Comparison of ENCODE assay signal across 29 cellular contexts in genomic region chr18:35522130-35522959, GRCh38. TPM values are rescaled to one million over a fixed set of nuclear protein-coding genes. Genes with fewer than 3 reads are reported as not detected.
DNase-seq lines count a peak whose midpoint lies in the region; ATAC-seq, FAIRE-seq and TF ChIP-seq lines count a peak whose summit lies in the region.
"Had no signal": no experiment of that assay in that cellular context is flagged by ENCODE, and none has a peak within 500 bp of the region (broad histone marks: within the 10 kb centered on the region; RNA-seq: fewer than 3 reads in every experiment).

No MANE protein-coding gene starts in this region.

- WGBS in H1 (ENCODE audit: extremely low coverage in 1 of 2, insufficient coverage in 1 of 2, insufficient read length in 1 of 2, insufficient replicate concordance in 2 of 2, low coverage in 1 of 2, low lambda C conversion rate in 2 of 2, missing lambda C conversion rate in 1 of 2), 2 experiments: 93% methylated on average over 2 of the region's 2 CpGs; no CpG with 5 or more reads in 1 of the 2 experiments
- 83 to 92% methylated on average over 2 of the region's 2 CpGs for WGBS in esophagus squamous epithelium, 2 donors

- H2BK120ac ChIP-seq in H1 (replicated peaks; ENCODE audit: low read depth, low read length): no peak overlapping the region

- no peak overlapping the region for H2AFZ ChIP-seq in H1 (ENCODE audit: low read length)

- no peak overlapping the region for H2BK15ac ChIP-seq in H1 (ENCODE audit: low read length)

- no peak for TF ChIP-seq CTCF in left ventricle myocardium inferior (IDR thresholded peaks at IDR 0.05; ENCODE audit: borderline replicate concordance)
- TF ChIP-seq CTCF in H1 (IDR thresholded peaks at IDR 0.05; ENCODE audit: control extremely low read depth in 1 of 3, insufficient read depth in 1 of 3, low read depth in 1 of 3, low read length in 3 of 3): no peak
- no peak for TF ChIP-seq CTCF in gastrocnemius medialis (IDR thresholded peaks at IDR 0.05 in 4 of 5, conservative IDR thresholded peaks at IDR 0.05 in 1 of 5)
- TF ChIP-seq CTCF in esophagus squamous epithelium (IDR thresholded peaks at IDR 0.05): no peak

- no peak overlapping the region for H2BK20ac ChIP-seq in H1 (ENCODE audit: low read length)

- no peak overlapping the region for H2BK5ac ChIP-seq in H1 (ENCODE audit: low read depth, low read length)

- H3K4ac ChIP-seq in H1 (replicated peaks; ENCODE audit: insufficient read length, low read depth, low read length): no peak overlapping the region

- peak overlapping the region; percentile 73 for H3K27ac ChIP-seq in left ventricle myocardium inferior (replicated peaks)
- H3K27ac ChIP-seq in H1 (ENCODE audit: low read depth, low read length): no peak overlapping the region
- peak overlapping the region in 3 of 4 donors; percentile 7 to 43 (median 34) for H3K27ac ChIP-seq in gastrocnemius medialis
- H3K27ac ChIP-seq in esophagus squamous epithelium: no peak overlapping the region
- H3K27ac ChIP-seq: ovary, SJSA1, transverse colon had no signal

- H4K20me1 ChIP-seq in H1 (replicated peaks in 1 of 2; ENCODE audit: control insufficient read depth in 1 of 2, insufficient read depth in 2 of 2, low read length in 2 of 2): no peaks in the 10 kb centered on the region

- in situ Hi-C loops in gastrocnemius medialis (cut with MboI; ENCODE audit: low sequenced_read_pairs in 4 of 4): no loop called here

- no peak overlapping the region for H3K56ac ChIP-seq in H1 (replicated peaks; ENCODE audit: insufficient read length, low read depth, low read length)

- H3K14ac ChIP-seq in H1 (ENCODE audit: insufficient read length): no peak overlapping the region

- FAIRE-seq in H1 (lab: Jason Lieb, UNC): peak; percentile 28
- FAIRE-seq: colon, G401.6 had no signal

- TF ChIP-seq POLR2A in H1 (IDR thresholded peaks at IDR 0.05; ENCODE audit: control extremely low read depth in 1 of 2, low read depth in 2 of 2, low read length in 2 of 2) (no peak), gastrocnemius medialis (IDR thresholded peaks at IDR 0.05) (no peak), esophagus squamous epithelium (IDR thresholded peaks at IDR 0.05) (no peak)

- no peak overlapping the region for H2BK12ac ChIP-seq in H1 (ENCODE audit: low read depth, low read length)

- H3K27me3 ChIP-seq in left ventricle myocardium inferior (ENCODE audit: low read depth) (no peaks in the 10 kb centered on the region), H1 (replicated peaks in 1 of 4; ENCODE audit: control insufficient read depth in 3 of 4, extremely low read depth in 1 of 4, insufficient read depth in 3 of 4, low read length in 3 of 4) (no peaks in the 10 kb centered on the region), gastrocnemius medialis (no peaks in the 10 kb centered on the region), esophagus squamous epithelium (no peaks in the 10 kb centered on the region)
- H3K27me3 ChIP-seq: BE2C, ovary, SJSA1, transverse colon had no signal

- no peaks in the 10 kb centered on the region for H3K23me2 ChIP-seq in H1 (ENCODE audit: low read depth, low read length)

- no peak overlapping the region for H3K9ac ChIP-seq in H1 (replicated peaks in 1 of 4; ENCODE audit: extremely low read depth in 1 of 4, low read depth in 3 of 4, low read length in 3 of 4)

- H3K79me1 ChIP-seq in H1 (ENCODE audit: low read depth, low read length): no peaks in the 10 kb centered on the region

- H2AK5ac ChIP-seq in H1 (ENCODE audit: low read depth, low read length): no peak overlapping the region

- ATAC-seq in left ventricle myocardium superior (no peak), gastrocnemius medialis (no peak), GM21825 (IDR thresholded peaks at IDR 0.05; ENCODE audit: unreplicated experiment) (no peak)
- ATAC-seq: CD8-positive, alpha-beta T cell; stimulated activated effector memory CD8-positive, alpha-beta T cell treated with anti-CD3 and anti-CD28 coated beads, Interleukin-12 subunit alpha, Interleukin-12 subunit beta, amount 100 ng/mL, for 72 hours had no signal

- peaks cover 49% of the 10 kb centered on the region for H3K4me1 ChIP-seq in left ventricle myocardium inferior
- H3K4me1 ChIP-seq in H1 (replicated peaks in 1 of 4; ENCODE audit: control insufficient read depth in 3 of 4, insufficient read depth in 4 of 4, low read length in 3 of 4): peaks cover 0 to 16% (median 7%) of the 10 kb centered on the region in 4 experiments; a peak in 4 of 7 replicates
- peaks cover 15 to 28% of the 10 kb centered on the region in 2 donors for H3K4me1 ChIP-seq in gastrocnemius medialis
- peaks cover 9 to 25% (median 11%) of the 10 kb centered on the region in 3 donors for H3K4me1 ChIP-seq in esophagus squamous epithelium
- H3K4me1 ChIP-seq: BE2C, SJSA1 had no signal

- H3K18ac ChIP-seq in H1 (ENCODE audit: extremely low read depth, low read length): no peak overlapping the region

- no peaks in the 10 kb centered on the region for H3K79me2 ChIP-seq in H1 (ENCODE audit: control insufficient read depth in 1 of 2, insufficient read depth in 2 of 2, low read length in 2 of 2)

- H4K91ac ChIP-seq in H1 (replicated peaks; ENCODE audit: insufficient read length, low read length): no peak overlapping the region

- POLR2A ChIA-PET in H1 (lab: Charles Lee; ENCODE audit: partially characterized antibody): no interaction called here

- CTCF ChIA-PET in H1 (lab: Charles Lee; ENCODE audit: partially characterized antibody): interaction anchor here (0.6 to 2.1 kb wide), 8 partner anchors 8 to 1060 kb away, joined by 3 to 9 read pairs (median 4); no protein-coding TSS in a partner anchor

- TF ChIP-seq RAD21 in H1 (IDR thresholded peaks at IDR 0.05 in 1 of 2, conservative IDR thresholded peaks at IDR 0.05 in 1 of 2; ENCODE audit: low read depth in 2 of 2, low read length in 2 of 2): no peak

- H3K4me2 ChIP-seq in H1 (ENCODE audit: insufficient read depth in 1 of 2, low read depth in 2 of 2, low read length in 2 of 2): no peak overlapping the region

- intact Hi-C loops in left ventricle myocardium inferior (cut with micrococcal nuclease) (no loop called here), left ventricle myocardium superior (cut with micrococcal nuclease) (no loop called here), gastrocnemius medialis (cut with DNase I; ENCODE audit: low total_unique reads) (no loop called here), esophagus squamous epithelium (cut with DNase I) (no loop called here)

- no peak overlapping the region for H4K5ac ChIP-seq in H1 (ENCODE audit: insufficient read length, low read depth, low read length)

- H3K9me3 ChIP-seq in left ventricle myocardium inferior (replicated peaks) (no peaks in the 10 kb centered on the region), H1 (ENCODE audit: insufficient read depth in 2 of 2, low read depth in 1 of 2, low read length in 1 of 2) (no peaks in the 10 kb centered on the region), gastrocnemius medialis (no peaks in the 10 kb centered on the region), esophagus squamous epithelium (no peaks in the 10 kb centered on the region)
- H3K9me3 ChIP-seq: BE2C, ovary, SJSA1, transverse colon had no signal

- no peak overlapping the region for H3K4me3 ChIP-seq in left ventricle myocardium inferior
- no peak overlapping the region for H3K4me3 ChIP-seq in H1 (ENCODE audit: extremely low read depth in 1 of 4, insufficient read depth in 2 of 4, low read depth in 3 of 4, low read length in 4 of 4)
- H3K4me3 ChIP-seq in gastrocnemius medialis: no peak overlapping the region
- H3K4me3 ChIP-seq in esophagus squamous epithelium: no peak overlapping the region
- H3K4me3 ChIP-seq: ovary, SJSA1, transverse colon had no signal

- H4K8ac ChIP-seq in H1 (ENCODE audit: extremely low read depth, insufficient read depth, low read length): no peak overlapping the region

- H3K36me3 ChIP-seq in left ventricle myocardium inferior (no peaks in the 10 kb centered on the region), H1 (ENCODE audit: control insufficient read depth in 2 of 4, insufficient read depth in 4 of 4, low read length in 3 of 4) (no peaks in the 10 kb centered on the region), gastrocnemius medialis (no peaks in the 10 kb centered on the region), esophagus squamous epithelium (no peaks in the 10 kb centered on the region)
- H3K36me3 ChIP-seq: BE2C, ovary, SJSA1, transverse colon had no signal

- no peak overlapping the region for H3K23ac ChIP-seq in H1 (ENCODE audit: insufficient read length)

- TF ChIP-seq EP300 in H1 (IDR thresholded peaks at IDR 0.05; ENCODE audit: borderline replicate concordance in 1 of 2, low read depth in 2 of 2, low read length in 2 of 2): no peak

- DNase-seq in left ventricle myocardium inferior (no peak), left ventricle myocardium superior (no peak), NCI-H345 (lab: John Stamatoyannopoulos, UW) (peak; percentile 42), H1 (ENCODE audit: low read depth in 1 of 2, low spot score in 2 of 2) (no peak), gastrocnemius medialis (no peak), esophagus squamous epithelium (lab: John Stamatoyannopoulos, UW) (no peak), NCI-H1105 (lab: John Stamatoyannopoulos, UW) (no peak)
- DNase-seq: ACHN; activated CD4-positive, alpha-beta T cell treated with anti-CD3 and anti-CD28 coated beads for 48 hours; amygdala; BE2C; CD8-positive, alpha-beta T cell; DMS 273 treated with DMSO at 0.1 percent for 48 hours; effector CD4-positive, alpha-beta T cell; hippocampal formation; IMR-90; mammary epithelial cell; NCI-H1694 treated with DMSO at 0.1 percent for 48 hours; NCI-H748 treated with DMSO at 0.1 percent for 48 hours; nephron progenitor cell; ovary; RPMI8226; T1000; transverse colon had no signal

RNA-seq across cellular contexts. Expression of gene INO80C, which starts 24.6 kb away (rescaled TPM):
- total RNA-seq in left ventricle myocardium inferior: 20.3 TPM
- 24.9 TPM for total RNA-seq in left ventricle myocardium superior
- total RNA-seq in H1 (2021; fragmentation: NEBNext Ultra II Directional; extraction: Animal tissue kit (Norgen Biotek cat#: 25700)): 46.5 and 48.9 TPM in 2 replicates
- polyA plus RNA-seq in H1 (2011; rRNA removed): 27.8 and 30.1 TPM in 2 replicates
- polyA plus RNA-seq in H1 (2011; cell fraction: cytosol; rRNA removed): 38.6 TPM
- polyA plus RNA-seq in H1 (2011; cell fraction: nucleus; rRNA removed): 33.7 TPM
- polyA plus RNA-seq in H1 (2012, experiment 1 of 2): 39.7 to 43.3 TPM (median 41.1 TPM) in 4 replicates
- 41.9 TPM for polyA plus RNA-seq in H1 (2012, experiment 2 of 2)
- polyA plus RNA-seq in H1 (2013, experiment 1 of 2): 36.8 TPM
- 37.7 TPM for polyA plus RNA-seq in H1 (2013, experiment 2 of 2)
- 23.5 and 25.7 TPM in 2 replicates for polyA minus RNA-seq in H1 (2011; rRNA and poly(A)+ RNA removed)
- 14.1 TPM for polyA minus RNA-seq in H1 (2011; cell fraction: cytosol; rRNA and poly(A)+ RNA removed)
- polyA minus RNA-seq in H1 (2011; cell fraction: nucleus; rRNA and poly(A)+ RNA removed): 20.2 TPM
- total RNA-seq in gastrocnemius medialis: 1 to 10 TPM; 5.3 to 6.4 (median 5.5) TPM
- total RNA-seq in esophagus squamous epithelium: 10 to 100 TPM; 13.2 to 30.1 (median 17.9) TPM

RNA-seq across cellular contexts. Expression of gene GALNT1, which starts 59.2 kb away (rescaled TPM):
- 47.8 TPM for total RNA-seq in left ventricle myocardium inferior
- total RNA-seq in left ventricle myocardium superior: 47.0 TPM
- 93.0 and 101 TPM in 2 replicates for total RNA-seq in H1 (2021; fragmentation: NEBNext Ultra II Directional; extraction: Animal tissue kit (Norgen Biotek cat#: 25700))
- polyA plus RNA-seq in H1 (2011; rRNA removed): 10.2 and 22.4 TPM in 2 replicates
- polyA plus RNA-seq in H1 (2011; cell fraction: cytosol; rRNA removed): 25.1 TPM
- 23.9 TPM for polyA plus RNA-seq in H1 (2011; cell fraction: nucleus; rRNA removed)
- 34.2 to 64.5 TPM (median 42.5 TPM) in 4 replicates for polyA plus RNA-seq in H1 (2012, experiment 1 of 2)
- polyA plus RNA-seq in H1 (2012, experiment 2 of 2): 3.8 TPM
- 112 TPM for polyA plus RNA-seq in H1 (2013, experiment 1 of 2)
- polyA plus RNA-seq in H1 (2013, experiment 2 of 2): 124 TPM
- 58.7 and 85.3 TPM in 2 replicates for polyA minus RNA-seq in H1 (2011; rRNA and poly(A)+ RNA removed)
- 25.8 TPM for polyA minus RNA-seq in H1 (2011; cell fraction: cytosol; rRNA and poly(A)+ RNA removed)
- polyA minus RNA-seq in H1 (2011; cell fraction: nucleus; rRNA and poly(A)+ RNA removed): 68.9 TPM
- 10 to 100 TPM; 40.2 to 47.9 (median 45.0) TPM for total RNA-seq in gastrocnemius medialis
- total RNA-seq in esophagus squamous epithelium: 100 to 1,000 TPM in 1 of 4 donors, 10 to 100 TPM in 3; 47.6 to 129 (median 73.5) TPM

Comparison
In these comparisons a context has a peak if more than half of its experiments do, and no peak if none do; other contexts are left out.
1. H3K27ac ChIP-seq: peak in left ventricle myocardium inferior (single experiment) and gastrocnemius medialis (3 of 4); none in H1 (single experiment) and esophagus squamous epithelium (0 of 4).